ENCODE assay signal across 10 cellular contexts in genomic region chr2:17309186-17309585, GRCh38.
"Had no signal": no experiment of that assay in that cellular context is flagged by ENCODE, and none has a peak within 500 bp of the region (broad histone marks: within the 10 kb centered on the region; RNA-seq: fewer than 3 reads in every experiment).

No MANE protein-coding gene starts in this region.

- H3K36me3 Mint-ChIP-seq: activated naive CD8-positive, alpha-beta T cell treated with anti-CD3 and anti-CD28 coated beads for 36 hours; naive thymus-derived CD8-positive, alpha-beta T cell had no signal

- ATAC-seq: activated CD8-positive, alpha-beta T cell treated with anti-CD3 and anti-CD28 coated beads, Interleukin-2, amount 10 ng/mL, durations not matched to agents 7 days and 5 days; naive thymus-derived CD8-positive, alpha-beta T cell had no signal

- H3K27ac Mint-ChIP-seq: activated CD8-positive, alpha-beta T cell treated with anti-CD3 and anti-CD28 coated beads, Interleukin-2, amount 10 ng/mL, durations not matched to agents 7 days and 5 days; activated naive CD8-positive, alpha-beta T cell treated with anti-CD3 and anti-CD28 coated beads for 36 hours; naive thymus-derived CD8-positive, alpha-beta T cell had no signal

- H3K9me3 Mint-ChIP-seq: activated naive CD8-positive, alpha-beta T cell treated with anti-CD3 and anti-CD28 coated beads for 36 hours had no signal

- DNase-seq: activated CD4-positive, alpha-beta T cell treated with anti-CD3 and anti-CD28 coated beads for 1 hour; activated CD4-positive, alpha-beta T cell treated with anti-CD3 and anti-CD28 coated beads, Interleukin-2, amount 50 U/mL, for 1 hour; activated naive CD8-positive, alpha-beta T cell treated with anti-CD3 and anti-CD28 coated beads for 36 hours; activated T-cell treated with anti-CD3 and anti-CD28 coated beads, Interleukin-2, amount 50 U/mL, for 1 hour; cortex of kidney; left lung; naive thymus-derived CD8-positive, alpha-beta T cell; stimulated activated CD4-positive, alpha-beta T cell treated with anti-CD3 and anti-CD28 coated beads, Interleukin-4, amount 100 ng/mL, for 24 hours; stimulated activated naive CD4-positive, alpha-beta T cell treated with Interleukin-2 at 50 U/mL for 16 hours had no signal

- H3K4me1 Mint-ChIP-seq: naive thymus-derived CD8-positive, alpha-beta T cell had no signal

- H3K4me3 Mint-ChIP-seq: activated CD8-positive, alpha-beta T cell treated with anti-CD3 and anti-CD28 coated beads, Interleukin-2, amount 10 ng/mL, durations not matched to agents 7 days and 5 days; activated naive CD8-positive, alpha-beta T cell treated with anti-CD3 and anti-CD28 coated beads for 36 hours; naive thymus-derived CD8-positive, alpha-beta T cell had no signal
